In the genomic region with DNA sequence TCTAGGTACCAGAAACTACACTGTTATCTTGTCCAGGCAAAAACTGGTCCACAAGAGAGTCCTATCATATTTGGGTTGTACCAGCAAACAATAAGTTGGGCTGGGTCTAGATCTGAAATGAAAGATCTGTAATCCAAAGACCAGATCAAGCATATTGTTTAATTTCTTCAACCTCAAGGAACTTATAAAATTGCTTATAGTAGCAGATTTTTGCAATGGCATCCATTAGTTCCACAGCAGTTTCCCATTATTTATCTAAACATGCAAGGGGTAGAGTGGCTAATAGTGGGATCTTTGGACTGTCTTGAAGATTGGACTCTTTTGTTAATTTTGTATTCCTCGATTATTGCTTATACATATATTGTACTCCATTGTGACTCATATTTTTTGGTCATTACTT, we compare ENCODE assay signal across 32 cellular contexts. TPM values are rescaled to one million over a fixed set of nuclear protein-coding genes. Genes with fewer than 3 reads are reported as not detected.
DNase-seq lines count a peak whose midpoint lies in the region; ATAC-seq, FAIRE-seq and TF ChIP-seq lines count a peak whose summit lies in the region.
"Had no signal": no experiment of that assay in that cellular context is flagged by ENCODE, and none has a peak within 500 bp of the region (broad histone marks: within the 10 kb centered on the region; RNA-seq: fewer than 3 reads in every experiment).

No MANE protein-coding gene starts in this region.

- H4K20me1 ChIP-seq in HepG2 (ENCODE audit: insufficient read depth, low read length), result no peaks in the 10 kb centered on the region
- H4K20me1 ChIP-seq in IMR-90 (ENCODE audit: insufficient read depth, low read length), result peaks cover 3% of the 10 kb centered on the region; the same call in 1 of the 2 replicates
- H4K20me1 ChIP-seq: BLaER1; BLaER1 treated with 17β-estradiol and CSF1 and Interleukin-3, amounts not matched to agents 10 nM and 100 nM had no signal

- H3K4me1 ChIP-seq in HepG2 (ENCODE audit: insufficient read depth, low read length) (no peaks in the 10 kb centered on the region), right lobe of liver (peaks cover 0 to 4% (median 0%) of the 10 kb centered on the region in 4 donors), A549 (peaks cover 6% of the 10 kb centered on the region), IMR-90 (ENCODE audit: control insufficient read depth, insufficient read depth, low read length) (peaks cover 3% of the 10 kb centered on the region)
- H3K4me1 ChIP-seq: Caco-2 had no signal

- H3K4me2 ChIP-seq in HepG2 (ENCODE audit: low read depth, low read length) (no peak overlapping the region), A549 (no peak overlapping the region), IMR-90 (ENCODE audit: low read depth, low read length) (no peak overlapping the region)
- H3K4me2 ChIP-seq: BLaER1; BLaER1 treated with 17β-estradiol and CSF1 and Interleukin-3, amounts not matched to agents 10 nM and 100 nM had no signal

- H3K79me2 ChIP-seq in HepG2 (ENCODE audit: insufficient read depth, low read length), result no peaks in the 10 kb centered on the region

- no peak for TF ChIP-seq CTCF in HepG2 (CRISPR knock-in tag; IDR thresholded peaks at IDR 0.05)
- no peak for TF ChIP-seq CTCF in right lobe of liver (IDR thresholded peaks at IDR 0.05)
- no peak for TF ChIP-seq CTCF in A549 (IDR thresholded peaks at IDR 0.05)
- TF ChIP-seq CTCF in IMR-90 (conservative IDR thresholded peaks at IDR 0.05; ENCODE audit: low read depth, low read length), result no peak

- 0 out of 2 replicates have a peak overlapping the region, but pooled peaks have one; percentile 21 for H4K5ac ChIP-seq in IMR-90 (ENCODE audit: low read depth, low read length)

- H3K4ac ChIP-seq in IMR-90 (ENCODE audit: low read depth, low read length), result no peak overlapping the region

- no peak overlapping the region for H2BK120ac ChIP-seq in IMR-90 (ENCODE audit: low read depth, low read length)

- no TSS peak for BruUV-seq in HepG2 (replicated peaks; lab: Mats Ljungman, UMichigan)
- no TSS peak for BruUV-seq in IMR-90 (replicated peaks; lab: Mats Ljungman, UMichigan)

- H3K36me3 ChIP-seq in HepG2 (replicated peaks in 1 of 2; ENCODE audit: control insufficient read depth in 1 of 2, insufficient read depth in 2 of 2, low read length in 2 of 2) (no peaks in the 10 kb centered on the region), right lobe of liver (no peaks in the 10 kb centered on the region), IMR-90 (ENCODE audit: control insufficient read depth, insufficient read depth, low read length) (no peaks in the 10 kb centered on the region)
- H3K36me3 ChIP-seq: BE2C; BLaER1; BLaER1 treated with 17β-estradiol and CSF1 and Interleukin-3, amounts not matched to agents 10 nM and 100 nM had no signal

- no peak overlapping the region for H2BK15ac ChIP-seq in IMR-90 (ENCODE audit: low read depth, low read length)

- H2AK9ac ChIP-seq in IMR-90 (replicated peaks; ENCODE audit: low read depth, low read length, poor library complexity), result no peak overlapping the region

- peaks cover 0 to 2% of the 10 kb centered on the region in 2 experiments; a peak in 2 of 5 replicates for H3K27me3 ChIP-seq in HepG2 (ENCODE audit: control insufficient read depth in 1 of 2, insufficient read depth in 2 of 2, low read length in 2 of 2)
- H3K27me3 ChIP-seq in right lobe of liver, result no peaks in the 10 kb centered on the region
- peaks cover 3% of the 10 kb centered on the region; the same call in 1 of the 2 replicates for H3K27me3 ChIP-seq in IMR-90 (ENCODE audit: control insufficient read depth, insufficient read depth, low read length)
- H3K27me3 ChIP-seq: BE2C; BLaER1; BLaER1 treated with 17β-estradiol and CSF1 and Interleukin-3, amounts not matched to agents 10 nM and 100 nM had no signal

- H3K23ac ChIP-seq in IMR-90 (ENCODE audit: low read depth, low read length), result no peak overlapping the region

- TF ChIP-seq POLR2A in HepG2 (IDR thresholded peaks at IDR 0.05; ENCODE audit: insufficient read depth in 1 of 2, low read depth in 2 of 2, low read length in 2 of 2), result no peak
- TF ChIP-seq POLR2A in right lobe of liver (IDR thresholded peaks at IDR 0.05), result no peak
- TF ChIP-seq POLR2A in A549 (IDR thresholded peaks at IDR 0.05; ENCODE audit: low read length), result no peak
- TF ChIP-seq POLR2A in IMR-90 (IDR thresholded peaks at IDR 0.05; ENCODE audit: low read depth, low read length), result no peak

- POLR2A ChIA-PET in HepG2 (lab: Yijun Ruan, JAX) (no interaction called here), A549 (lab: Yijun Ruan, JAX) (no interaction called here), IMR-90 (lab: Charles Lee; ENCODE audit: unreplicated experiment) (no interaction called here)

- intact Hi-C loops in HepG2 (cut with micrococcal nuclease; ENCODE audit: unreplicated experiment), result no loop called here
- intact Hi-C loops in right lobe of liver (cut with DNase I), result no loop called here
- intact Hi-C loops in IMR-90 (cut with micrococcal nuclease), result no loop called here

- peaks cover 5% of the 10 kb centered on the region; the same call in 1 of the 2 replicates for H3K9me1 ChIP-seq in IMR-90 (ENCODE audit: insufficient read depth, low read length)

- no peak for TF ChIP-seq EP300 in HepG2 (IDR thresholded peaks at IDR 0.05; ENCODE audit: low read depth in 2 of 2, low read length in 2 of 2)
- TF ChIP-seq EP300 in HepG2 (CRISPR knock-in tag; IDR thresholded peaks at IDR 0.05; ENCODE audit: borderline replicate concordance), result no peak
- no peak for TF ChIP-seq EP300 in A549 (IDR thresholded peaks at IDR 0.05)

- CTCF ChIA-PET in HepG2 (lab: Yijun Ruan, JAX; ENCODE audit: low intra/inter-chr PET ratio, low total read pairs), result no interaction called here
- CTCF ChIA-PET in A549 (lab: Yijun Ruan, JAX), result interaction anchor here (1.0 to 1.7 kb wide), 3 partner anchors 19 to 85 kb away, joined by 3 to 4 read pairs (median 3); no protein-coding TSS in a partner anchor
- CTCF ChIA-PET in IMR-90 (lab: Yijun Ruan, JAX), result interaction anchor here (1.1 to 2.1 kb wide), 2 partner anchors 12 to 31 kb away, joined by 3 to 9 read pairs; no protein-coding TSS in a partner anchor

- H3K18ac ChIP-seq in IMR-90 (ENCODE audit: low read depth, low read length), result no peak overlapping the region

- H3K79me1 ChIP-seq in IMR-90 (ENCODE audit: low read depth in 1 of 2, low read length in 2 of 2), result no peaks in the 10 kb centered on the region

- no peak overlapping the region for H2BK20ac ChIP-seq in IMR-90 (ENCODE audit: low read depth, low read length)

- no peak overlapping the region for H3K56ac ChIP-seq in IMR-90 (ENCODE audit: extremely low read depth, insufficient read depth, low read length)

- no peak overlapping the region for H3K14ac ChIP-seq in IMR-90 (replicated peaks; ENCODE audit: low read depth, low read length)

- H3K9me3 ChIP-seq in HepG2 (ENCODE audit: low read length) (no peaks in the 10 kb centered on the region), right lobe of liver (no peaks in the 10 kb centered on the region), A549 (no peaks in the 10 kb centered on the region), IMR-90 (ENCODE audit: control insufficient read depth, insufficient read depth, low read length) (no peaks in the 10 kb centered on the region)
- H3K9me3 ChIP-seq: BE2C; BLaER1; BLaER1 treated with 17β-estradiol and CSF1 and Interleukin-3, amounts not matched to agents 10 nM and 100 nM; Caco-2 had no signal

- H2AFZ ChIP-seq in HepG2 (ENCODE audit: low read length) (no peak overlapping the region), IMR-90 (replicated peaks; ENCODE audit: low read length, poor library complexity) (no peak overlapping the region)

- TF ChIP-seq RAD21 in HepG2 (CRISPR knock-in tag; IDR thresholded peaks at IDR 0.05) (no peak), A549 (conservative IDR thresholded peaks at IDR 0.05 in 1 of 2, IDR thresholded peaks at IDR 0.05 in 1 of 2) (no peak), IMR-90 (IDR thresholded peaks at IDR 0.05; ENCODE audit: low read length) (no peak)

- no peak for DNase-seq in HepG2 (ENCODE audit: low spot score)
- DNase-seq in right lobe of liver, result no peak
- DNase-seq in A549 (ENCODE audit: low read depth in 1 of 2, low spot score in 1 of 2), result no peak
- DNase-seq in IMR-90, result no peak
- no peak for DNase-seq in NOMO-1 (lab: John Stamatoyannopoulos, UW; ENCODE audit: unreplicated experiment in 2 of 2)
- DNase-seq: 8988T; ACHN; AML-193; BE2C; Caco-2; Calu3; CD4-positive, alpha-beta memory T cell; CD4-positive, alpha-beta T cell; CD4-positive, CD25-positive, alpha-beta regulatory T cell; CD8-positive, alpha-beta memory T cell; CD8-positive, alpha-beta T cell; COR-L47; DMS153; DMS53; DMS79; DMS79 treated with DMSO at 0.1 percent for 48 hours; DND-41; EL had no signal

- 2% methylated on average over 1 of the region's 1 CpG for WGBS in HepG2 (ENCODE audit: low lambda C conversion rate)
- WGBS in right lobe of liver (ENCODE audit: insufficient coverage, low coverage, low lambda C conversion rate, missing lambda C conversion rate), result 91% methylated on average over 1 of the region's 1 CpG
- 58% methylated on average over 1 of the region's 1 CpG for WGBS in A549 (ENCODE audit: missing lambda C conversion rate)
- WGBS in IMR-90 (ENCODE audit: extremely low coverage in 2 of 2, insufficient read length in 1 of 2), 2 experiments, result no CpG with 5 or more reads among the region's 1 CpG

- no peak overlapping the region for H4K8ac ChIP-seq in IMR-90 (ENCODE audit: low read depth in 2 of 2, low read length in 2 of 2)

- dilution Hi-C loops in IMR-90 (cut with HindIII; ENCODE audit: low sequenced_read_pairs, unreplicated experiment), result no loop called here

- no peak overlapping the region for H4K91ac ChIP-seq in IMR-90 (ENCODE audit: insufficient read depth, low read depth, low read length)

- no peak overlapping the region for H2AK5ac ChIP-seq in IMR-90 (ENCODE audit: low read depth, low read length)

- H3K27ac ChIP-seq in HepG2 (ENCODE audit: extremely low read length, insufficient read depth, low read length) (no peak overlapping the region), right lobe of liver (no peak overlapping the region), A549 (no peak overlapping the region), IMR-90 (ENCODE audit: insufficient read depth, low read length) (no peak overlapping the region)
- H3K27ac ChIP-seq: 22Rv1; BLaER1; BLaER1 treated with 17β-estradiol and CSF1 and Interleukin-3, amounts not matched to agents 10 nM and 100 nM; C4-2B had no signal

- H3K4me3 ChIP-seq in HepG2 (replicated peaks in 1 of 3; ENCODE audit: insufficient read depth in 1 of 3, low read depth in 2 of 3, low read length in 3 of 3) (no peak overlapping the region), right lobe of liver (no peak overlapping the region), A549 (no peak overlapping the region), IMR-90 (ENCODE audit: insufficient read depth, low read depth, low read length) (no peak overlapping the region)
- H3K4me3 ChIP-seq: BLaER1; BLaER1 treated with 17β-estradiol and CSF1 and Interleukin-3, amounts not matched to agents 10 nM and 100 nM had no signal

- FAIRE-seq in HepG2 (lab: Jason Lieb, UNC) (no peak), A549 (lab: Jason Lieb, UNC) (no peak)
- FAIRE-seq: A204.1, D721Med had no signal

- H3K9ac ChIP-seq in HepG2 (ENCODE audit: insufficient read depth, low read depth, low read length) (no peak overlapping the region), IMR-90 (ENCODE audit: low read depth, low read length) (no peak overlapping the region)
- H3K9ac ChIP-seq: BLaER1; BLaER1 treated with 17β-estradiol and CSF1 and Interleukin-3, amounts not matched to agents 10 nM and 100 nM had no signal

- H2BK5ac ChIP-seq in IMR-90 (ENCODE audit: low read depth, low read length, poor library complexity, severe bottlenecking), result no peak overlapping the region

- ATAC-seq in HepG2 (no peak), right lobe of liver (no peak), A549 (no peak), IMR-90 (ENCODE audit: low read depth) (no peak), GM19397 (IDR thresholded peaks at IDR 0.05; ENCODE audit: unreplicated experiment) (no peak)
- ATAC-seq: CD8-positive, alpha-beta T cell had no signal

- in situ Hi-C loops in HepG2 (cut with HindIII; ENCODE audit: extremely low pct_ligation_motif_present, low pct_unique_long_range_greater_than_20kb) (no loop called here), IMR-90 (cut with MboI; ENCODE audit: low sequenced_read_pairs) (no loop called here)

RNA-seq across cellular contexts. Expression of gene SNAP25, which starts 40.5 kb away (rescaled TPM):
- total RNA-seq in HepG2 (2016; rRNA removed; fragmentation: Illumina TruSeq; extraction: Trizol) (not detected in 2 replicates), right lobe of liver (under 1 TPM in 2 of 6 experiments, not detected in 4; 0.23 to 0.32 TPM), IMR-90 (2012; rRNA removed) (1.1 and 2.8 TPM in 2 replicates)
- not detected in 2 replicates for total RNA-seq in HepG2 (2016; cell fraction: cytosol; rRNA removed; fragmentation: Illumina TruSeq; extraction: Trizol; ENCODE audit: low read depth)
- not detected in 2 replicates for total RNA-seq in HepG2 (2016; cell fraction: insoluble cytoplasmic fraction; rRNA removed; fragmentation: Illumina TruSeq; extraction: Trizol)
- not detected in 2 replicates for total RNA-seq in HepG2 (2016; cell fraction: membrane; rRNA removed; fragmentation: Illumina TruSeq; extraction: Trizol)
- total RNA-seq in HepG2 (2016; cell fraction: nucleus; rRNA removed; fragmentation: Illumina TruSeq; extraction: Trizol), result not detected in 2 replicates
- polyA plus RNA-seq in HepG2 (2011; rRNA removed) (not detected in 2 replicates), A549 (2011; rRNA removed) (53.6 and 54.8 TPM in 2 replicates), A549 (2017; fragmentation: RNase III; extraction: RNeasy Plus Mini Kit Qiagen cat#74134 plus additional on column Dnase treatment) (32.8 to 39.6 TPM (median 33.2 TPM) in 3 replicates), IMR-90 (2012; rRNA removed) (2.0 and 2.8 TPM in 2 replicates)
- not detected in 2 replicates for polyA plus RNA-seq in HepG2 (2011; cell fraction: cytosol; rRNA removed)
- polyA plus RNA-seq in HepG2 (2011; cell fraction: nucleus; rRNA removed), result not detected in 2 replicates
- polyA plus RNA-seq in HepG2 (2012), result 0.15 TPM in 1 of 2 replicates, not detected in the other
- not detected in 2 replicates for polyA plus RNA-seq in HepG2 (2016; cell fraction: cytosol; fragmentation: Illumina TruSeq; extraction: Trizol; ENCODE audit: low read depth)
- polyA plus RNA-seq in HepG2 (2016; cell fraction: insoluble cytoplasmic fraction; fragmentation: Illumina TruSeq; extraction: Trizol; ENCODE audit: low read depth), result not detected in 2 replicates
- polyA plus RNA-seq in HepG2 (2016; cell fraction: membrane; fragmentation: Illumina TruSeq; extraction: Trizol; ENCODE audit: low read depth), result not detected in 2 replicates
- not detected in 2 replicates for polyA plus RNA-seq in HepG2 (2016; cell fraction: nucleus; fragmentation: Illumina TruSeq; extraction: Trizol; ENCODE audit: insufficient read depth, low read depth)
- polyA minus RNA-seq in HepG2 (2011; rRNA and poly(A)+ RNA removed; ENCODE audit: low replicate concordance), result 8.1 TPM in 1 of 2 replicates, not detected in the other
- not detected in 2 replicates for polyA minus RNA-seq in HepG2 (2011; cell fraction: cytosol; rRNA and poly(A)+ RNA removed)
- not detected in 2 replicates for polyA minus RNA-seq in HepG2 (2011; cell fraction: nucleus; rRNA and poly(A)+ RNA removed)
- 23.2 and 27.1 TPM in 2 replicates for polyA plus RNA-seq in A549 (2012; cell fraction: cytosol; rRNA removed)
- polyA plus RNA-seq in A549 (2012; cell fraction: nucleus; rRNA removed), result 32.8 and 56.3 TPM in 2 replicates
- 31.0 and 32.0 TPM in 2 replicates for polyA minus RNA-seq in A549 (2011; rRNA and poly(A)+ RNA removed)
- polyA plus RNA-seq in IMR-90 (2012; cell fraction: cytosol; rRNA removed), result 0.70 and 0.73 TPM in 2 replicates
- polyA plus RNA-seq in IMR-90 (2012; cell fraction: nucleus; rRNA removed; ENCODE audit: low replicate concordance), result 2.7 and 14.4 TPM in 2 replicates
- total RNA-seq: B cell; Caco-2; CD4-positive, alpha-beta memory T cell; CD4-positive, alpha-beta T cell; CD4-positive, CD25-positive, alpha-beta regulatory T cell; CD8-positive, alpha-beta T cell had no signal
- polyA plus RNA-seq: CD14-positive monocyte; CD4-positive, CD25-positive, alpha-beta regulatory T cell; CD8-positive, alpha-beta memory T cell had no signal

Comparison
In these comparisons a context has a peak if more than half of its experiments do, and no peak if none do; other contexts are left out.
1. Of the 38 proteins assayed by ChIP-seq in both HepG2 and A549: peak only in HepG2: none; only in A549: none; in both: MAFK; in neither: 37.